ENCODE assay signal across 26 cellular contexts in genomic region chr21:23245231-23245630, GRCh38.
"Had no signal": no experiment of that assay in that cellular context is flagged by ENCODE, and none has a peak within 500 bp of the region (broad histone marks: within the 10 kb centered on the region; RNA-seq: fewer than 3 reads in every experiment).

No MANE protein-coding gene starts in this region.

- H3K27me3 ChIP-seq: colonic mucosa, esophagus squamous epithelium, gastrocnemius medialis, heart right ventricle, left lung had no signal

- H3K4me1 ChIP-seq: colonic mucosa, esophagus squamous epithelium, gastrocnemius medialis, heart right ventricle, left lung, lower lobe of right lung had no signal

- DNase-seq: colonic mucosa; cortex of kidney; effector CD8-positive, alpha-beta T cell; effector memory CD8-positive, alpha-beta T cell; endodermal cell; erythroblast; esophagus squamous epithelium; foreskin fibroblast; foreskin melanocyte; gastrocnemius medialis; glutamatergic neuron; head of caudate nucleus; heart right ventricle; hippocampal formation; left cardiac atrium; left lung; left ventricle myocardium superior; lower lobe of right lung; mesenchymal stem cell; mucosa of descending colon; naive B cell had no signal

- FAIRE-seq: endometrium, islet of Langerhans, keratinocyte had no signal

- ATAC-seq: effector memory CD8-positive, alpha-beta T cell; esophagus mucosa; gastrocnemius medialis; heart right ventricle; left cardiac atrium; left lung; left ventricle myocardium superior; lower lobe of right lung; mucosa of descending colon had no signal

- H3K4me3 ChIP-seq: colonic mucosa, esophagus squamous epithelium, gastrocnemius medialis, heart right ventricle, left lung, lower lobe of right lung, mucosa of descending colon had no signal

- H3K27ac ChIP-seq: colonic mucosa, epithelial cell of prostate, esophagus squamous epithelium, gastrocnemius medialis, heart right ventricle, left lung, lower lobe of right lung had no signal

- H3K9me3 ChIP-seq: colonic mucosa, esophagus squamous epithelium, gastrocnemius medialis, heart right ventricle, left lung, lower lobe of right lung had no signal

- H3K36me3 ChIP-seq: colonic mucosa, esophagus squamous epithelium, gastrocnemius medialis, heart right ventricle, left lung, lower lobe of right lung had no signal
